Comparison of ENCODE assay signal across 10 cellular contexts in the genomic region with DNA sequence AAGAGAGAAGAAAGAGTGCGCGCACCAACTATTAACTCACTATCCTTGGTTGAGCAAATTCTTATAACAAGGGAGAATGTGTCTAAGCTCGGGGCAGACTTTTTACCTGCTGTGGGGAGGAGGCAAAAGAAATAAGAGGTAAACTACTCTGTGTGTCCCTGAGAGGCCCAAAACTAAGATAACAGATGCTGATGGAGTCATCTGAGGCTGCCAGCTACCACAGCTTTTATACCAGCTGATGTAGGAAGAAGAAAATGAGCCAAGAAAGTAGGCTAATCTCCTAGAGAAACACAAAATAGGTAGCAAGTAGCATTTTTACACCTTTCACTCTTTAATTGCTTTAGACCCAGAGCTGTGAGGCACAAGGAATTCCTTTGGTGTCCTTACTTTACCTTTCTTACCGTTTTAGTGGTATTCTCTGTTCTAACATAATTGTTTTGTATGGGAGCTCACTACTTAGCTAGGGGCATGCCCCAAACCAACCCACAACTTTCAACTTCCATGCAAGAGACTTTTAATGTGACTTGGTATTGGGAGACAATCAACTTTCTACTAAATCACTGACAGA. TPM values are rescaled to one million over a fixed set of nuclear protein-coding genes. Genes with fewer than 3 reads are reported as not detected.
DNase-seq lines count a peak whose midpoint lies in the region; ATAC-seq and TF ChIP-seq lines count a peak whose summit lies in the region.
"Had no signal": no experiment of that assay in that cellular context is flagged by ENCODE, and none has a peak within 500 bp of the region (broad histone marks: within the 10 kb centered on the region; RNA-seq: fewer than 3 reads in every experiment).

No MANE protein-coding gene starts in this region.

- H3K4me3 ChIP-seq in iPS-15b (ENCODE audit: low read depth, low read length) (peak overlapping the region; percentile 10), body of pancreas (no peak overlapping the region)
- H3K4me3 ChIP-seq: upper lobe of right lung had no signal

- DNase-seq in activated naive CD4-positive, alpha-beta T cell treated with anti-CD3 and anti-CD28 coated beads for 36 hours: no peak
- no peak for DNase-seq in activated naive CD4-positive, alpha-beta T cell (lab: John Stamatoyannopoulos, UW)
- no peak for DNase-seq in type B pancreatic cell (ENCODE audit: extremely low spot score, unreplicated experiment)
- no peak for DNase-seq in RPMI8226
- DNase-seq in body of pancreas: no peak
- DNase-seq: stimulated activated CD4-positive, alpha-beta T cell treated with anti-CD3 and anti-CD28 coated beads, Interleukin-4, amount 100 ng/mL, for 4 hours; upper lobe of right lung had no signal

- no peak overlapping the region for H3K4me3 Mint-ChIP-seq in activated naive CD4-positive, alpha-beta T cell treated with anti-CD3 and anti-CD28 coated beads for 36 hours
- peak overlapping the region; percentile 57 for H3K4me3 Mint-ChIP-seq in type B pancreatic cell

- TF ChIP-seq CTCF in VCaP (conservative IDR thresholded peaks at IDR 0.05) (no peak), type B pancreatic cell (conservative IDR thresholded peaks at IDR 0.05) (no peak), body of pancreas (IDR thresholded peaks at IDR 0.05) (no peak)

- H3K9me3 ChIP-seq in iPS-15b (ENCODE audit: control insufficient read depth, insufficient read depth, low read length) (no peaks in the 10 kb centered on the region), body of pancreas (no peaks in the 10 kb centered on the region)
- H3K9me3 ChIP-seq: upper lobe of right lung had no signal

- TF ChIP-seq POLR2A in body of pancreas (IDR thresholded peaks at IDR 0.05): no peak

- CTCF ChIA-PET in activated naive CD4-positive, alpha-beta T cell treated with anti-CD3 and anti-CD28 coated beads for 36 hours (lab: Charles Lee): interaction anchor here (0.8 to 1.3 kb wide), 3 partner anchors 14 to 91 kb away, joined by 3 to 6 read pairs (median 3); no protein-coding TSS in a partner anchor

- H3K27ac ChIP-seq in VCaP (0 out of 2 replicates have a peak overlapping the region, but pooled peaks have one; percentile 20), body of pancreas (no peak overlapping the region)
- H3K27ac ChIP-seq: upper lobe of right lung had no signal

- H3K9me3 Mint-ChIP-seq in activated naive CD4-positive, alpha-beta T cell treated with anti-CD3 and anti-CD28 coated beads for 36 hours: no peaks in the 10 kb centered on the region
- peaks cover 4% of the 10 kb centered on the region for H3K9me3 Mint-ChIP-seq in type B pancreatic cell

- H3K36me3 Mint-ChIP-seq in activated naive CD4-positive, alpha-beta T cell treated with anti-CD3 and anti-CD28 coated beads for 36 hours (ENCODE audit: low read depth): no peaks in the 10 kb centered on the region
- no peaks in the 10 kb centered on the region for H3K36me3 Mint-ChIP-seq in type B pancreatic cell

- peak overlapping the region; percentile 37 for H3K27ac Mint-ChIP-seq in activated naive CD4-positive, alpha-beta T cell treated with anti-CD3 and anti-CD28 coated beads for 36 hours
- peak overlapping the region; percentile 76 for H3K27ac Mint-ChIP-seq in type B pancreatic cell

- H3K4me1 ChIP-seq in iPS-15b (ENCODE audit: control insufficient read depth, insufficient read depth, low read length): peaks cover 39% of the 10 kb centered on the region
- H3K4me1 ChIP-seq in body of pancreas: no peaks in the 10 kb centered on the region

- no peak for ATAC-seq in HG02852 (IDR thresholded peaks at IDR 0.05; ENCODE audit: unreplicated experiment)
- ATAC-seq in body of pancreas: no peak
- ATAC-seq: upper lobe of right lung had no signal

- peaks cover 40% of the 10 kb centered on the region for H3K4me1 Mint-ChIP-seq in activated naive CD4-positive, alpha-beta T cell treated with anti-CD3 and anti-CD28 coated beads for 36 hours (ENCODE audit: low read depth)
- H3K4me1 Mint-ChIP-seq in type B pancreatic cell (ENCODE audit: unreplicated experiment): peaks cover 58% of the 10 kb centered on the region

- 50 to 68% methylated on average over 4 of the region's 4 CpGs for WGBS in body of pancreas, 2 donors

- H3K27me3 ChIP-seq in iPS-15b (ENCODE audit: control insufficient read depth, insufficient read depth, low read length): no peaks in the 10 kb centered on the region
- H3K27me3 ChIP-seq in body of pancreas: no peaks in the 10 kb centered on the region
- H3K27me3 ChIP-seq: upper lobe of right lung had no signal

- H3K36me3 ChIP-seq in iPS-15b (ENCODE audit: control insufficient read depth, insufficient read depth, low read length) (no peaks in the 10 kb centered on the region), body of pancreas (replicated peaks in 1 of 2; ENCODE audit: insufficient read depth in 1 of 2, low read depth in 2 of 2) (no peaks in the 10 kb centered on the region)
- H3K36me3 ChIP-seq: upper lobe of right lung had no signal

- H3K27me3 Mint-ChIP-seq in activated naive CD4-positive, alpha-beta T cell treated with anti-CD3 and anti-CD28 coated beads for 36 hours (ENCODE audit: low read depth): no peaks in the 10 kb centered on the region
- no peaks in the 10 kb centered on the region for H3K27me3 Mint-ChIP-seq in type B pancreatic cell

- H3K9ac ChIP-seq in iPS-15b (ENCODE audit: low read depth, low read length): no peak overlapping the region

- intact Hi-C loops in activated naive CD4-positive, alpha-beta T cell treated with anti-CD3 and anti-CD28 coated beads for 36 hours (cut with micrococcal nuclease): no loop called here
- intact Hi-C loops in body of pancreas (cut with DNase I): no loop called here

RNA-seq across cellular contexts. Expression of a gene that starts 27.8 kb away (rescaled TPM):
- 100 to 1,000 TPM; 226 to 227 TPM for total RNA-seq in activated naive CD4-positive, alpha-beta T cell treated with anti-CD3 and anti-CD28 coated beads for 36 hours
- total RNA-seq in type B pancreatic cell (ENCODE audit: low replicate concordance) (41.5 and 74.2 TPM in 2 replicates), body of pancreas (10 to 100 TPM in 1 of 2 donors, 1 to 10 TPM in 1; 7.3 to 10.6 TPM)
